23 cellular contexts compared by ENCODE assay signal in genomic region chrX:51795136-51795535, GRCh38. TPM values are rescaled to one million over a fixed set of nuclear protein-coding genes. Genes with fewer than 3 reads are reported as not detected.
DNase-seq lines count a peak whose midpoint lies in the region; ATAC-seq, FAIRE-seq and TF ChIP-seq lines count a peak whose summit lies in the region.
"Had no signal": no experiment of that assay in that cellular context is flagged by ENCODE, and none has a peak within 500 bp of the region (broad histone marks: within the 10 kb centered on the region; RNA-seq: fewer than 3 reads in every experiment).

No MANE protein-coding gene starts in this region.

- no peak overlapping the region for H3K9ac ChIP-seq in astrocyte (ENCODE audit: low read length)
- H3K9ac ChIP-seq: BLaER1 treated with 17β-estradiol and CSF1 and Interleukin-3, amounts not matched to agents 10 nM and 100 nM; GM23248 had no signal

- no peak overlapping the region for H3K4me2 ChIP-seq in astrocyte (ENCODE audit: low read length)
- H3K4me2 ChIP-seq: BLaER1 treated with 17β-estradiol and CSF1 and Interleukin-3, amounts not matched to agents 10 nM and 100 nM had no signal

- H3K4me3 ChIP-seq in astrocyte (ENCODE audit: insufficient read depth, low read depth, low read length), result no peak overlapping the region
- H3K4me3 ChIP-seq: BLaER1 treated with 17β-estradiol and CSF1 and Interleukin-3, amounts not matched to agents 10 nM and 100 nM; GM23248; HAP-1; K562 had no signal

- no peaks in the 10 kb centered on the region for H3K36me3 ChIP-seq in astrocyte (ENCODE audit: insufficient read depth, low read length)
- H3K36me3 ChIP-seq: BLaER1 treated with 17β-estradiol and CSF1 and Interleukin-3, amounts not matched to agents 10 nM and 100 nM; HAP-1 had no signal

- H2AFZ ChIP-seq in astrocyte (ENCODE audit: low read depth, low read length), result no peak overlapping the region
- H2AFZ ChIP-seq: GM23248 had no signal

- FAIRE-seq in D721Med (lab: Jason Lieb, UNC) (peak; percentile 11), astrocyte (lab: Jason Lieb, UNC) (peak; percentile 63)
- FAIRE-seq: GM12892, GM19239, HTR-8/SVneo, K562 had no signal

- no peak for TF ChIP-seq CTCF in D721Med (IDR thresholded peaks at IDR 0.05; ENCODE audit: insufficient read depth, missing control alignments)
- no peak for TF ChIP-seq CTCF in astrocyte (IDR thresholded peaks at IDR 0.05; ENCODE audit: insufficient read depth, low read depth, low read length)
- TF ChIP-seq CTCF in endothelial cell (IDR thresholded peaks at IDR 0.05; ENCODE audit: unreplicated experiment), result no peak

- H3K27ac Mint-ChIP-seq in astrocyte (ENCODE audit: unreplicated experiment) (no peak overlapping the region), endothelial cell (ENCODE audit: unreplicated experiment) (no peak overlapping the region)
- H3K27ac Mint-ChIP-seq: B cell; CD8-positive, alpha-beta T cell had no signal

- no peaks in the 10 kb centered on the region for H3K4me1 Mint-ChIP-seq in astrocyte (ENCODE audit: low read depth, unreplicated experiment)
- no peaks in the 10 kb centered on the region for H3K4me1 Mint-ChIP-seq in endothelial cell (ENCODE audit: unreplicated experiment)
- H3K4me1 Mint-ChIP-seq: B cell had no signal

- H3K36me3 Mint-ChIP-seq in astrocyte (ENCODE audit: low read depth, unreplicated experiment) (no peaks in the 10 kb centered on the region), endothelial cell (ENCODE audit: low read depth, unreplicated experiment) (no peaks in the 10 kb centered on the region)
- H3K36me3 Mint-ChIP-seq: CD8-positive, alpha-beta T cell had no signal

- H4K20me1 ChIP-seq in astrocyte (ENCODE audit: insufficient read depth, low read length), result no peaks in the 10 kb centered on the region

- H3K79me2 ChIP-seq in astrocyte (ENCODE audit: insufficient read depth, low read length), result no peaks in the 10 kb centered on the region

- DNase-seq in D721Med (ENCODE audit: insufficient read length, low spot score), result no peak
- no peak for DNase-seq in astrocyte (ENCODE audit: low read depth)
- DNase-seq in OCI-M1 (lab: John Stamatoyannopoulos, UW), result no peak
- DNase-seq in pons (ENCODE audit: low spot score), result no peak
- no peak for DNase-seq in endothelial cell (ENCODE audit: low spot score)
- DNase-seq: Calu3; CD8-positive, alpha-beta T cell; DMS 273 treated with DMSO at 0.1 percent for 48 hours; DMS53; DND-41; EL; GM23248; IMR-90 had no signal

- no peaks in the 10 kb centered on the region for H3K9me3 ChIP-seq in astrocyte (ENCODE audit: insufficient read depth, low read depth, low read length)
- H3K9me3 ChIP-seq: HAP-1 had no signal

- peak; percentile 50 for ATAC-seq in GM18502 (IDR thresholded peaks at IDR 0.05; ENCODE audit: poor library complexity, unreplicated experiment)
- ATAC-seq in HG02885 (IDR thresholded peaks at IDR 0.05; ENCODE audit: poor library complexity, unreplicated experiment), result peak; percentile 58
- no peak for ATAC-seq in HG03565 (IDR thresholded peaks at IDR 0.05; ENCODE audit: unreplicated experiment)
- ATAC-seq: CD8-positive, alpha-beta T cell; K562 had no signal

- H3K27me3 Mint-ChIP-seq in astrocyte (ENCODE audit: low read depth, unreplicated experiment) (no peaks in the 10 kb centered on the region), endothelial cell (ENCODE audit: unreplicated experiment) (no peaks in the 10 kb centered on the region)

- H3K27me3 ChIP-seq in astrocyte (ENCODE audit: insufficient read depth, low read length), result no peaks in the 10 kb centered on the region

- H3K4me3 Mint-ChIP-seq in astrocyte (ENCODE audit: unreplicated experiment), result no peak overlapping the region
- H3K4me3 Mint-ChIP-seq in endothelial cell (ENCODE audit: unreplicated experiment), result no peak overlapping the region
- H3K4me3 Mint-ChIP-seq: B cell; CD8-positive, alpha-beta T cell had no signal

- H3K27ac ChIP-seq in astrocyte (ENCODE audit: low read depth, low read length), result no peak overlapping the region
- H3K27ac ChIP-seq: BLaER1 treated with 17β-estradiol and CSF1 and Interleukin-3, amounts not matched to agents 10 nM and 100 nM; GM23248 had no signal

- no peaks in the 10 kb centered on the region for H3K4me1 ChIP-seq in astrocyte (ENCODE audit: insufficient read depth, low read length)
- H3K4me1 ChIP-seq: BLaER1 treated with 17β-estradiol and CSF1 and Interleukin-3, amounts not matched to agents 10 nM and 100 nM; HAP-1 had no signal

- H3K9me3 Mint-ChIP-seq in astrocyte (ENCODE audit: unreplicated experiment) (no peaks in the 10 kb centered on the region), endothelial cell (ENCODE audit: unreplicated experiment) (no peaks in the 10 kb centered on the region)
- H3K9me3 Mint-ChIP-seq: CD8-positive, alpha-beta T cell had no signal

RNA-seq across cellular contexts. Expression of gene GSPT2, which starts 51.9 kb away (rescaled TPM):
- 14.7 and 15.5 TPM in 2 replicates for total RNA-seq in astrocyte
- 16.4 TPM for total RNA-seq in endothelial cell (ENCODE audit: unreplicated experiment)
